Comparison of ENCODE assay signal across 11 cellular contexts in genomic region chr10:6140141-6140841, GRCh38. TPM values are rescaled to one million over a fixed set of nuclear protein-coding genes. Genes with fewer than 3 reads are reported as not detected.
DNase-seq lines count a peak whose midpoint lies in the region; ATAC-seq, FAIRE-seq and TF ChIP-seq lines count a peak whose summit lies in the region.
"Had no signal": no experiment of that assay in that cellular context is flagged by ENCODE, and none has a peak within 500 bp of the region (broad histone marks: within the 10 kb centered on the region; RNA-seq: fewer than 3 reads in every experiment).

No MANE protein-coding gene starts in this region.

- H3K4me3 ChIP-seq in endothelial cell of umbilical vein (replicated peaks in 1 of 3; ENCODE audit: insufficient read depth in 1 of 3, low read depth in 1 of 3, low read length in 3 of 3): no peak overlapping the region
- H3K4me3 ChIP-seq in stomach: peak overlapping the region in 1 of 4 donors; percentile 31

- H3K79me2 ChIP-seq in endothelial cell of umbilical vein (ENCODE audit: control insufficient read depth, insufficient read depth, low read length): peaks cover 3% of the 10 kb centered on the region

- H3K27ac ChIP-seq in endothelial cell of umbilical vein (ENCODE audit: insufficient read depth, low read depth, low read length) (no peak overlapping the region), stomach (peak overlapping the region in 1 of 5 donors; percentile 32)
- H3K27ac ChIP-seq: epithelial cell of prostate had no signal

- POLR2A ChIA-PET in endothelial cell of umbilical vein (lab: Charles Lee): no interaction called here

- H3K4me2 ChIP-seq in endothelial cell of umbilical vein (ENCODE audit: insufficient read depth, low read length): no peak overlapping the region

- H3K9ac ChIP-seq in endothelial cell of umbilical vein (replicated peaks; ENCODE audit: extremely low read depth, insufficient read depth, low read length): no peak overlapping the region

- TF ChIP-seq EP300 in stomach (IDR thresholded peaks at IDR 0.05): no peak

- intact Hi-C loops in endothelial cell of umbilical vein (cut with micrococcal nuclease) (no loop called here), stomach (cut with DNase I; ENCODE audit: low total_unique reads) (no loop called here)

- peaks cover 2 to 9% of the 10 kb centered on the region in 2 experiments for H3K27me3 ChIP-seq in endothelial cell of umbilical vein (ENCODE audit: control insufficient read depth in 2 of 2, insufficient read depth in 2 of 2, low read length in 2 of 2)
- H3K27me3 ChIP-seq in stomach: peaks cover 0 to 41% (median 0%) of the 10 kb centered on the region in 3 donors

- H4K20me1 ChIP-seq in endothelial cell of umbilical vein (replicated peaks; ENCODE audit: control insufficient read depth, extremely low read depth, insufficient read depth, low read length): no peaks in the 10 kb centered on the region

- H3K4me1 ChIP-seq in endothelial cell of umbilical vein (ENCODE audit: control insufficient read depth, extremely low read depth, insufficient read depth, low read length): peaks cover 5% of the 10 kb centered on the region
- peaks cover 0 to 27% (median 15%) of the 10 kb centered on the region in 4 donors for H3K4me1 ChIP-seq in stomach

- no peak for TF ChIP-seq CTCF in endothelial cell of umbilical vein (IDR thresholded peaks at IDR 0.05; ENCODE audit: extremely low read depth in 1 of 2, insufficient read depth in 1 of 2, low read depth in 1 of 2, low read length in 2 of 2)
- TF ChIP-seq CTCF in stomach (IDR thresholded peaks at IDR 0.05): no peak

- FAIRE-seq in endothelial cell of umbilical vein (lab: Jason Lieb, UNC): no peak

- no peaks in the 10 kb centered on the region for H3K36me3 ChIP-seq in endothelial cell of umbilical vein (ENCODE audit: control insufficient read depth in 2 of 2, extremely low read depth in 1 of 2, insufficient read depth in 2 of 2, low read length in 2 of 2)
- H3K36me3 ChIP-seq in stomach: no peaks in the 10 kb centered on the region

- DNase-seq in activated T-cell treated with anti-CD3 and anti-CD28 coated beads, Interleukin-2, amount 50 U/mL, for 1 hour: peak; percentile 49
- no peak for DNase-seq in activated T-cell treated with anti-CD3 and anti-CD28 coated beads for 4 hours
- peak in 3 of 5 experiments; percentile 30 to 65 (median 64) for DNase-seq in T-helper 2 cell
- DNase-seq in endothelial cell of umbilical vein (ENCODE audit: low read depth, low spot score): no peak
- DNase-seq in stomach: peak; percentile 33
- DNase-seq in NCI-H2196 treated with DMSO at 0.1 percent for 48 hours (lab: John Stamatoyannopoulos, UW; ENCODE audit: unreplicated experiment): no peak
- DNase-seq: activated CD8-positive, alpha-beta memory T cell treated with anti-CD3 and anti-CD28 coated beads for 24 hours; NCI-H748 treated with DMSO at 0.1 percent for 48 hours had no signal

- H3K9me3 ChIP-seq in endothelial cell of umbilical vein (replicated peaks; ENCODE audit: control insufficient read depth, insufficient read depth, low read length) (no peaks in the 10 kb centered on the region), stomach (no peaks in the 10 kb centered on the region)

- H3K9me1 ChIP-seq in endothelial cell of umbilical vein (replicated peaks; ENCODE audit: control insufficient read depth, extremely low read depth, insufficient read depth, low read length): no peaks in the 10 kb centered on the region

- 65 to 76% (median 70%) methylated on average over 17 to 28 of the region's 28 CpGs for WGBS in stomach, 5 donors

- no peak for ATAC-seq in GM18873 (IDR thresholded peaks at IDR 0.05; ENCODE audit: low FRiP score, unreplicated experiment)
- no peak for ATAC-seq in GM18498 (IDR thresholded peaks at IDR 0.05; ENCODE audit: unreplicated experiment)

- H2AFZ ChIP-seq in endothelial cell of umbilical vein (ENCODE audit: low read depth, low read length): peak overlapping the region; percentile 31

- TF ChIP-seq POLR2A in endothelial cell of umbilical vein (IDR thresholded peaks at IDR 0.05; ENCODE audit: low read depth, low read length) (no peak), stomach (IDR thresholded peaks at IDR 0.05) (no peak)

- no TSS peak for BruUV-seq in endothelial cell of umbilical vein (replicated peaks; lab: Mats Ljungman, UMichigan)

- dilution Hi-C loops in endothelial cell of umbilical vein (cut with MboI; ENCODE audit: extremely low pct_ligation_motif_present, low sequenced_read_pairs): no loop called here

- CTCF ChIA-PET in endothelial cell of umbilical vein (lab: Charles Lee): interaction anchor here (1.1 kb wide), 1 partner anchor 62 kb away, joined by 3 read pairs; the partner anchor contains the start of gene PFKFB3

TF ChIP-seq in endothelial cell of umbilical vein, 7 proteins besides CTCF, POLR2A, EP300 and RAD21:
- TF ChIP-seq GATA2 (IDR thresholded peaks at IDR 0.05; ENCODE audit: insufficient read depth, insufficient read length, low read depth, low read length): no peak
- no peak for TF ChIP-seq FOS (IDR thresholded peaks at IDR 0.05; ENCODE audit: borderline replicate concordance, insufficient read depth, low read length)
- TF ChIP-seq MAX (IDR thresholded peaks at IDR 0.05; ENCODE audit: insufficient read depth, insufficient read length): no peak
- TF ChIP-seq POLR2AphosphoS5 (IDR thresholded peaks at IDR 0.05; ENCODE audit: insufficient read depth, low read depth, low read length): no peak
- no peak for TF ChIP-seq JUN (IDR thresholded peaks at IDR 0.05; ENCODE audit: borderline replicate concordance, insufficient read depth, insufficient read length, low read depth)
- no peak for TF ChIP-seq EZH2 (IDR thresholded peaks at IDR 0.05; ENCODE audit: borderline replicate concordance, low read depth, low read length, severe bottlenecking)
- no peak for TF ChIP-seq MYC (IDR thresholded peaks at IDR 0.05; ENCODE audit: low read depth, low read length)

RNA-seq across cellular contexts. Expression of gene RBM17, which starts 51.5 kb away (rescaled TPM):
- total RNA-seq in endothelial cell of umbilical vein: 148 TPM in 2 replicates
- 15.5 and 23.1 TPM in 2 replicates for polyA plus RNA-seq in endothelial cell of umbilical vein
- 34.7 and 34.9 TPM in 2 replicates for polyA plus RNA-seq in endothelial cell of umbilical vein (2011; cell fraction: cytosol; rRNA removed)
- 158 and 189 TPM in 2 replicates for polyA plus RNA-seq in endothelial cell of umbilical vein (2011; cell fraction: nucleus; rRNA removed)
- 108 and 132 TPM in 2 replicates for polyA plus RNA-seq in endothelial cell of umbilical vein (2012)
- polyA minus RNA-seq in endothelial cell of umbilical vein: 31.4 and 34.9 TPM in 2 replicates
- polyA minus RNA-seq in endothelial cell of umbilical vein (2011; cell fraction: cytosol; rRNA and poly(A)+ RNA removed): 12.5 TPM
- 47.2 and 63.4 TPM in 2 replicates for polyA minus RNA-seq in endothelial cell of umbilical vein (2011; cell fraction: nucleus; rRNA and poly(A)+ RNA removed)
- total RNA-seq in stomach: 100 to 1,000 TPM in 3 of 5 donors, 10 to 100 TPM in 2; 71.0 to 168 (median 105) TPM
- 10 to 100 TPM; 41.4 to 58.5 (median 50.9) TPM for polyA plus RNA-seq in stomach

Comparison
In these comparisons a context has a peak if more than half of its experiments do, and no peak if none do; other contexts are left out.
1. DNase-seq: peak in activated T-cell treated with anti-CD3 and anti-CD28 coated beads, Interleukin-2, amount 50 U/mL, for 1 hour (single experiment), T-helper 2 cell (3 of 5) and stomach (single experiment); none in activated T-cell treated with anti-CD3 and anti-CD28 coated beads for 4 hours (single experiment), endothelial cell of umbilical vein (single experiment) and NCI-H2196 treated with DMSO at 0.1 percent for 48 hours (single experiment).